Comparison of ENCODE assay signal across 1 cellular context in genomic region chr1:55369474-55369873, GRCh38.
TF ChIP-seq lines count a peak whose summit lies in the region.

No MANE protein-coding gene starts in this region.

TF ChIP-seq in GM23338, 12 proteins besides CTCF, POLR2A, EP300 and RAD21 (continued from another document):
- no peak for TF ChIP-seq ZNF462 (CRISPR knock-in tag; IDR thresholded peaks at IDR 0.05)
- TF ChIP-seq ZNF331 (CRISPR knock-in tag; IDR thresholded peaks at IDR 0.05; ENCODE audit: low read depth): no peak
- TF ChIP-seq ZNF114 (CRISPR knock-in tag; IDR thresholded peaks at IDR 0.05): no peak
- no peak for TF ChIP-seq EZH2phosphoT487 (IDR thresholded peaks at IDR 0.05; ENCODE audit: unreplicated experiment)
- no peak for TF ChIP-seq NANOG (IDR thresholded peaks at IDR 0.05; ENCODE audit: borderline replicate concordance)
- TF ChIP-seq JUNB (IDR thresholded peaks at IDR 0.05; ENCODE audit: unreplicated experiment): no peak
- TF ChIP-seq POLR2AphosphoS5 (IDR thresholded peaks at IDR 0.05; ENCODE audit: low read depth): no peak
- no peak for TF ChIP-seq REST (IDR thresholded peaks at IDR 0.05; ENCODE audit: unreplicated experiment)
- TF ChIP-seq CREB1 (CRISPR knock-in tag; IDR thresholded peaks at IDR 0.05; ENCODE audit: low read depth): no peak
- no peak for TF ChIP-seq EZH2 (IDR thresholded peaks at IDR 0.05; ENCODE audit: low read depth, unreplicated experiment)
- TF ChIP-seq ETS1 (IDR thresholded peaks at IDR 0.05): no peak
